10 cellular contexts compared by ENCODE assay signal in the genomic region with DNA sequence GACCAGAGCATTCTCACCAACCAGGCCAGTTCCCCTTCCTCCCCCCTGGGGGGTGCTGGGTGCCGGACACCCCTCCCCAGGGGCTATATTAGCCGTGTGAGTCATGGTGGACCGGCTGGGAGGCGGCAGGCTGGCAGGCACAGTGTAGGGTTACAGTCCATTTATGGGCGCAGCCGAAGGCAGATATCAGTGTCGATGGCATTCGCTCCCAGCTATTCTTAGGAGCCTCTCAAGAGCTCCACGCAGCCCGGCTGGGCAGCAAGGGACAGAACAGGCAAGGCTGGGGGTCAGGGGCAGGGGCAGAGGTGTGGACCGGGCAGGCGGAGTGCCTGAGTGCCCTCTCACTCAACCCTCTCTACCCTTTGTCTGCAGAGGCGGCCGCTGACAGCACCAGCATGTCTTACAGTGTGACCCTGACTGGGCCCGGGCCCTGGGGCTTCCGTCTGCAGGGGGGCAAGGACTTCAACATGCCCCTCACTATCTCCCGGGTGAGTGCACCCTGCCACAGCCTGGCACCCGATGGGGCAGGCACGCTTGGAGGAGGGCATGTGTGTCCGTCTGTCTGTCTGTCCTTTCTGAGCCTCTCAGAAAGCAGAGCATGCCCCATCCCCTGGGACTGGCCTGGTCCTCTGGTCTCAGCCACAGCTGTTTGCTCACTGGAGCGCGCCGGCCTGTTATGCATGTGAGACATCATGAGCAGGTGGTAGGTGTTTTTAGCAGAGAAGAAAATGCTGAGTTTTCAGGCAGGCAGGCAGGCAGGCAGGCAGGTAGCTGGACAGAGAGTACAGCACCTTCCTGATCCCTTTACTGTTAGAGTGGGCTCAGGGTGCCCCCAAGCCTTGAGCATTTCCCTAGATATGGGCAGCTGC. TPM values are rescaled to one million over a fixed set of nuclear protein-coding genes. Genes with fewer than 3 reads are reported as not detected.
DNase-seq lines count a peak whose midpoint lies in the region; ATAC-seq and TF ChIP-seq lines count a peak whose summit lies in the region.
"Had no signal": no experiment of that assay in that cellular context is flagged by ENCODE, and none has a peak within 500 bp of the region (broad histone marks: within the 10 kb centered on the region; RNA-seq: fewer than 3 reads in every experiment).

A gene with protein sequence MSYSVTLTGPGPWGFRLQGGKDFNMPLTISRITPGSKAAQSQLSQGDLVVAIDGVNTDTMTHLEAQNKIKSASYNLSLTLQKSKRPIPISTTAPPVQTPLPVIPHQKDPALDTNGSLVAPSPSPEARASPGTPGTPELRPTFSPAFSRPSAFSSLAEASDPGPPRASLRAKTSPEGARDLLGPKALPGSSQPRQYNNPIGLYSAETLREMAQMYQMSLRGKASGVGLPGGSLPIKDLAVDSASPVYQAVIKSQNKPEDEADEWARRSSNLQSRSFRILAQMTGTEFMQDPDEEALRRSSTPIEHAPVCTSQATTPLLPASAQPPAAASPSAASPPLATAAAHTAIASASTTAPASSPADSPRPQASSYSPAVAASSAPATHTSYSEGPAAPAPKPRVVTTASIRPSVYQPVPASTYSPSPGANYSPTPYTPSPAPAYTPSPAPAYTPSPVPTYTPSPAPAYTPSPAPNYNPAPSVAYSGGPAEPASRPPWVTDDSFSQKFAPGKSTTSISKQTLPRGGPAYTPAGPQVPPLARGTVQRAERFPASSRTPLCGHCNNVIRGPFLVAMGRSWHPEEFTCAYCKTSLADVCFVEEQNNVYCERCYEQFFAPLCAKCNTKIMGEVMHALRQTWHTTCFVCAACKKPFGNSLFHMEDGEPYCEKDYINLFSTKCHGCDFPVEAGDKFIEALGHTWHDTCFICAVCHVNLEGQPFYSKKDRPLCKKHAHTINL (plus strand): TSS at position 215 of the 869 bp plus-strand sequence. CDS start 181 bp downstream, at position 396.

- POLR2A ChIA-PET in CD8-positive, alpha-beta memory T cell (lab: Charles Lee), result no interaction called here

- H3K36me3 ChIP-seq in SJSA1, result no peaks in the 10 kb centered on the region
- no peaks in the 10 kb centered on the region for H3K36me3 ChIP-seq in CD8-positive, alpha-beta memory T cell (ENCODE audit: insufficient read depth, low read length)

- no peak within 1 kb of the TSS for H3K4me3 ChIP-seq in SJSA1
- H3K4me3 ChIP-seq in CD8-positive, alpha-beta memory T cell (ENCODE audit: low read length), result no peak within 1 kb of the TSS
- H3K4me3 ChIP-seq: skin epidermis had no signal

- CTCF ChIA-PET in CD8-positive, alpha-beta memory T cell (lab: Charles Lee), result no interaction called here

- peak; percentile 61 for ATAC-seq in HG03108 (IDR thresholded peaks at IDR 0.05; ENCODE audit: unreplicated experiment)
- peak; percentile 6 for ATAC-seq in left colon
- ATAC-seq in GM21390 (IDR thresholded peaks at IDR 0.05; ENCODE audit: unreplicated experiment), result no peak
- ATAC-seq in HG03521 (IDR thresholded peaks at IDR 0.05; ENCODE audit: unreplicated experiment), result no peak

- peaks cover 15% of the 10 kb centered on the region for H3K4me1 ChIP-seq in SJSA1 (replicated peaks)
- no peaks in the 10 kb centered on the region for H3K4me1 ChIP-seq in CD8-positive, alpha-beta memory T cell (ENCODE audit: insufficient read depth, low read length)

- in situ Hi-C loops in GM13976 (cut with MboI; ENCODE audit: low sequenced_read_pairs, unreplicated experiment), result no loop called here

- H3K9me3 ChIP-seq in SJSA1 (replicated peaks), result no peaks in the 10 kb centered on the region
- H3K9me3 ChIP-seq in CD8-positive, alpha-beta memory T cell (ENCODE audit: low read length), result no peaks in the 10 kb centered on the region

- DNase-seq in GM13976 (ENCODE audit: low spot score) (peak; percentile 56), SJSA1 (ENCODE audit: low read depth in 1 of 2, low spot score in 2 of 2) (peak; percentile 41 to 64), left colon (peak in 1 of 2 donors; percentile 52), DMS114 treated with DMSO at 0.1 percent for 48 hours (lab: John Stamatoyannopoulos, UW; ENCODE audit: unreplicated experiment) (no peak)
- DNase-seq in CD8-positive, alpha-beta memory T cell, result no peak
- DNase-seq: activated naive CD8-positive, alpha-beta T cell treated with anti-CD3 and anti-CD28 coated beads, Interleukin-2, amount 10 ng/mL, durations not matched to agents 7 days and 5 days had no signal

- H3K4me3 Mint-ChIP-seq in CD8-positive, alpha-beta memory T cell, result no peak within 1 kb of the TSS
- H3K4me3 Mint-ChIP-seq: activated naive CD8-positive, alpha-beta T cell treated with anti-CD3 and anti-CD28 coated beads, Interleukin-2, amount 10 ng/mL, durations not matched to agents 7 days and 5 days had no signal

- no peaks in the 10 kb centered on the region for H3K27me3 ChIP-seq in SJSA1 (replicated peaks)
- no peaks in the 10 kb centered on the region for H3K27me3 ChIP-seq in CD8-positive, alpha-beta memory T cell (ENCODE audit: insufficient read depth, low read length, poor library complexity, severe bottlenecking)

- H3K36me3 Mint-ChIP-seq in CD8-positive, alpha-beta memory T cell, result no peaks in the 10 kb centered on the region
- H3K36me3 Mint-ChIP-seq: activated naive CD8-positive, alpha-beta T cell treated with anti-CD3 and anti-CD28 coated beads, Interleukin-2, amount 10 ng/mL, durations not matched to agents 7 days and 5 days had no signal

- no peak within 1 kb of the TSS for H3K27ac ChIP-seq in SJSA1
- H3K27ac ChIP-seq in CD8-positive, alpha-beta memory T cell (ENCODE audit: low read depth, low read length), result no peak within 1 kb of the TSS

- H3K9me3 Mint-ChIP-seq in CD8-positive, alpha-beta memory T cell, result no peaks in the 10 kb centered on the region
- H3K9me3 Mint-ChIP-seq: activated naive CD8-positive, alpha-beta T cell treated with anti-CD3 and anti-CD28 coated beads, Interleukin-2, amount 10 ng/mL, durations not matched to agents 7 days and 5 days had no signal

- no peak for TF ChIP-seq CTCF in GM13976 (IDR thresholded peaks at IDR 0.05; ENCODE audit: borderline replicate concordance, control extremely low read depth, extremely low read depth, insufficient read depth, missing control alignments)

- no peaks in the 10 kb centered on the region for H3K4me1 Mint-ChIP-seq in CD8-positive, alpha-beta memory T cell
- H3K4me1 Mint-ChIP-seq: activated naive CD8-positive, alpha-beta T cell treated with anti-CD3 and anti-CD28 coated beads, Interleukin-2, amount 10 ng/mL, durations not matched to agents 7 days and 5 days had no signal

- H3K27me3 Mint-ChIP-seq in CD8-positive, alpha-beta memory T cell, result peaks cover 0 to 6% of the 10 kb centered on the region in 2 donors
- H3K27me3 Mint-ChIP-seq: activated naive CD8-positive, alpha-beta T cell treated with anti-CD3 and anti-CD28 coated beads, Interleukin-2, amount 10 ng/mL, durations not matched to agents 7 days and 5 days had no signal

- H3K27ac Mint-ChIP-seq in CD8-positive, alpha-beta memory T cell, result peak within 1 kb of the TSS in 1 of 8 donors; percentile 11
- H3K27ac Mint-ChIP-seq: activated naive CD8-positive, alpha-beta T cell treated with anti-CD3 and anti-CD28 coated beads, Interleukin-2, amount 10 ng/mL, durations not matched to agents 7 days and 5 days had no signal

- intact Hi-C loops in left colon (cut with DNase I, micrococcal nuclease), result no loop called here

RNA-seq across cellular contexts. Expression of the gene that starts here (rescaled TPM):
- 1.1 and 1.4 TPM in 2 replicates for total RNA-seq in SJSA1 (2014; rRNA removed; shearing (Covaris generic))
- total RNA-seq in left colon, result 1 to 10 TPM in 1 of 2 donors, under 1 TPM in 1; 0.31 to 4.3 TPM
- total RNA-seq in CD8-positive, alpha-beta memory T cell, result under 1 TPM; 0.04 to 0.07 TPM
- polyA plus RNA-seq in CD8-positive, alpha-beta memory T cell, result not detected
- total RNA-seq: activated naive CD8-positive, alpha-beta T cell treated with anti-CD3 and anti-CD28 coated beads, Interleukin-2, amount 10 ng/mL, durations not matched to agents 7 days and 5 days had no signal

Comparison
In these comparisons a context has a peak if more than half of its experiments do, and no peak if none do; other contexts are left out.
1. DNase-seq: peak in GM13976 (single experiment) and SJSA1 (2 of 2); none in DMS114 treated with DMSO at 0.1 percent for 48 hours (single experiment) and CD8-positive, alpha-beta memory T cell (0 of 5).
2. ATAC-seq: peak in HG03108 (single experiment) and left colon (single experiment); none in GM21390 (single experiment) and HG03521 (single experiment).